8 cellular contexts compared by ENCODE assay signal in genomic region chr18:46722051-46722450, GRCh38. TPM values are rescaled to one million over a fixed set of nuclear protein-coding genes. Genes with fewer than 3 reads are reported as not detected.
"Had no signal": no experiment of that assay in that cellular context is flagged by ENCODE, and none has a peak within 500 bp of the region (broad histone marks: within the 10 kb centered on the region; RNA-seq: fewer than 3 reads in every experiment).

No MANE protein-coding gene starts in this region.

- ATAC-seq: GM23338, HepG2 had no signal

- H3K9me3 Mint-ChIP-seq: GM23338, H9 had no signal

- H3K4me3 ChIP-seq: GM23338 had no signal

- DNase-seq: H9, HCEC 1CT, KG1 had no signal

- H3K4me3 Mint-ChIP-seq: GM23338, H9, IgD-negative memory B cell had no signal

- H3K27ac Mint-ChIP-seq: GM23338, IgD-negative memory B cell had no signal

- H3K27ac ChIP-seq: HL-60 had no signal

RNA-seq across cellular contexts. Expression of gene ST8SIA5, which starts 34.8 kb away (rescaled TPM):
- total RNA-seq: HT1080 had no signal
